ENCODE assay signal across 9 cellular contexts in genomic region chr7:116173051-116174028, GRCh38. TPM values are rescaled to one million over a fixed set of nuclear protein-coding genes. Genes with fewer than 3 reads are reported as not detected.
DNase-seq lines count a peak whose midpoint lies in the region; ATAC-seq, FAIRE-seq and TF ChIP-seq lines count a peak whose summit lies in the region.
"Had no signal": no experiment of that assay in that cellular context is flagged by ENCODE, and none has a peak within 500 bp of the region (broad histone marks: within the 10 kb centered on the region; RNA-seq: fewer than 3 reads in every experiment).

No MANE protein-coding gene starts in this region.

- no peak overlapping the region for H3K4me2 ChIP-seq in MM.1S (ENCODE audit: low read depth, low read length)

- H3K27ac ChIP-seq in MM.1S (ENCODE audit: low read length) (no peak overlapping the region), pancreas (no peak overlapping the region)

- H3K4me3 ChIP-seq in MM.1S (ENCODE audit: low read length) (no peak overlapping the region), pancreas (no peak overlapping the region)

- TF ChIP-seq CTCF in CD14-positive monocyte (IDR thresholded peaks at IDR 0.05) (peak; percentile 82), GM13977 (IDR thresholded peaks at IDR 0.05; ENCODE audit: extremely low read depth, insufficient read depth, missing control alignments) (peak; percentile 52), MM.1S (IDR thresholded peaks at IDR 0.05; ENCODE audit: low read length) (peak; percentile 66), pancreas (IDR thresholded peaks at IDR 0.05) (peak in 3 of 4 donors; percentile 20 to 39 (median 34))

- in situ Hi-C loops in GM13977 (cut with MboI; ENCODE audit: low pct_unique_long_range_greater_than_20kb, low sequenced_read_pairs, unreplicated experiment) = loop anchor here (25.0 kb wide), 1 partner anchor 639 kb away; no protein-coding TSS in a partner anchor

- no peak overlapping the region for H3K9ac ChIP-seq in MM.1S (ENCODE audit: low read length)

- peak; percentile 91 for FAIRE-seq in pancreas (lab: Jason Lieb, UNC)

- H3K9me3 Mint-ChIP-seq in CD14-positive monocyte = peaks cover 0 to 4% (median 0%) of the 10 kb centered on the region in 7 donors

- peak; percentile 70 to 83 (median 80) for ATAC-seq in pancreas
- ATAC-seq in HG03196 (IDR thresholded peaks at IDR 0.05; ENCODE audit: unreplicated experiment) = no peak
- ATAC-seq in GM21619 (IDR thresholded peaks at IDR 0.05; ENCODE audit: unreplicated experiment) = no peak

- H2AFZ ChIP-seq in MM.1S (ENCODE audit: low read length) = no peak overlapping the region

- no peaks in the 10 kb centered on the region for H3F3A ChIP-seq in MM.1S (ENCODE audit: insufficient read depth, low read length)

- 48% methylated on average over 8 of the region's 8 CpGs for WGBS in pancreas, 2 donors

- H3K27me3 ChIP-seq in MM.1S (replicated peaks; ENCODE audit: insufficient read depth, low read length) = no peaks in the 10 kb centered on the region
- no peaks in the 10 kb centered on the region for H3K27me3 ChIP-seq in pancreas

- no peaks in the 10 kb centered on the region for H3K27me3 Mint-ChIP-seq in CD14-positive monocyte (ENCODE audit: low read depth in 3 of 3)

- H3K4me1 ChIP-seq in MM.1S (ENCODE audit: low read length) (peaks cover 6% of the 10 kb centered on the region; the same call in 1 of the 2 replicates), pancreas (peaks cover 0 to 10% (median 7%) of the 10 kb centered on the region in 3 donors)

- DNase-seq in CD14-positive monocyte (ENCODE audit: low spot score) (no peak), GM13977 (ENCODE audit: low spot score) (peak; percentile 29), MM.1S (peak; percentile 79), SKM-1 (lab: John Stamatoyannopoulos, UW; ENCODE audit: unreplicated experiment) (peak; percentile 42), fibroblast of gingiva (ENCODE audit: low read depth) (peak; percentile 50), pancreas (no peak)
- DNase-seq: left cardiac atrium had no signal

- H3K4me1 Mint-ChIP-seq in CD14-positive monocyte = no peaks in the 10 kb centered on the region

- H3K9me2 ChIP-seq in MM.1S (replicated peaks; ENCODE audit: insufficient read depth, low read length) = no peaks in the 10 kb centered on the region

- intact Hi-C loops in CD14-positive monocyte (cut with micrococcal nuclease) (loop anchor here in 1 of 2 donors (10.0 kb wide), 1 partner anchor 631 kb away; no protein-coding TSS in a partner anchor), pancreas (cut with DNase I) (no loop called here)

- no peak overlapping the region for H3K27ac Mint-ChIP-seq in CD14-positive monocyte

- H3K9me3 ChIP-seq in MM.1S (replicated peaks; ENCODE audit: insufficient read depth, low read length) (no peaks in the 10 kb centered on the region), pancreas (no peaks in the 10 kb centered on the region)

- no peaks in the 10 kb centered on the region for H3K36me3 ChIP-seq in MM.1S (replicated peaks; ENCODE audit: insufficient read depth, low read length)
- H3K36me3 ChIP-seq in pancreas = no peaks in the 10 kb centered on the region

- peaks cover 0 to 2% of the 10 kb centered on the region in 2 donors for H3K36me3 Mint-ChIP-seq in CD14-positive monocyte

- H3K4me3 Mint-ChIP-seq in CD14-positive monocyte = no peak overlapping the region

- no peaks in the 10 kb centered on the region for H3K79me2 ChIP-seq in MM.1S (ENCODE audit: low read length)

- no peaks in the 10 kb centered on the region for H4K20me1 ChIP-seq in MM.1S (ENCODE audit: insufficient read depth, low read length)

RNA-seq across cellular contexts. Expression of gene TES, which starts 37.0 kb away (rescaled TPM):
- polyA plus RNA-seq in CD14-positive monocyte = 100 to 1,000 TPM in 1 of 2 donors, 10 to 100 TPM in 1; 89.0 to 104 TPM
- total RNA-seq in pancreas = 10 to 100 TPM; 17.3 to 37.0 (median 27.2) TPM
- 10 to 100 TPM; 10.6 to 17.3 TPM for polyA plus RNA-seq in pancreas

Comparison
In these comparisons a context has a peak if more than half of its experiments do, and no peak if none do; other contexts are left out.
1. DNase-seq: peak in GM13977 (single experiment), MM.1S (single experiment), SKM-1 (single experiment) and fibroblast of gingiva (single experiment); none in CD14-positive monocyte (single experiment) and pancreas (0 of 6).
2. ATAC-seq: peak in pancreas (4 of 4); none in HG03196 (single experiment) and GM21619 (single experiment).
3. RNA of gene TES, which starts 37.0 kb away (polyA plus RNA-seq): 89.0 to 104 TPM in CD14-positive monocyte; 10.6 to 17.3 TPM in pancreas; every median in the first group is over 4 times any median in the second.
4. Peak in every context shown above with its lines, with median percentiles within 50 percentile points of each other: CTCF ChIP-seq.